Comparison of ENCODE assay signal across 7 cellular contexts in genomic region chr21:14215971-14216621, GRCh38. TPM values are rescaled to one million over a fixed set of nuclear protein-coding genes. Genes with fewer than 3 reads are reported as not detected.
DNase-seq lines count a peak whose midpoint lies in the region; ATAC-seq and TF ChIP-seq lines count a peak whose summit lies in the region.

Gene RBM11, plus strand, starts transcription at chr21:14216157. Its CDS starts 30 bp downstream, at chr21:14216187.

- H3K4me1 ChIP-seq in ectodermal cell (ENCODE audit: control insufficient read depth, insufficient read depth, low read length): no peaks in the 10 kb centered on the region
- no peaks in the 10 kb centered on the region for H3K4me1 ChIP-seq in lung (ENCODE audit: control insufficient read depth in 2 of 2, insufficient read depth in 2 of 2, low read length in 2 of 2)

- H3K9me3 ChIP-seq in ectodermal cell (ENCODE audit: control insufficient read depth, low read length) (no peaks in the 10 kb centered on the region), lung (ENCODE audit: control insufficient read depth in 2 of 2, insufficient read depth in 1 of 2, low read length in 1 of 2) (no peaks in the 10 kb centered on the region)

- H3K4me3 ChIP-seq in ectodermal cell (ENCODE audit: insufficient read depth, low read depth, low read length) (peak within 1 kb of the TSS; percentile 74), lung (peak within 1 kb of the TSS; percentile 45)

- no peaks in the 10 kb centered on the region for H3K36me3 ChIP-seq in ectodermal cell (ENCODE audit: control insufficient read depth, insufficient read depth, low read length)
- no peaks in the 10 kb centered on the region for H3K36me3 ChIP-seq in lung (ENCODE audit: control insufficient read depth in 2 of 2, insufficient read depth in 2 of 2, low read length in 2 of 2)

- H3K27me3 ChIP-seq in ectodermal cell (ENCODE audit: control insufficient read depth, insufficient read depth, low read length, poor library complexity, severe bottlenecking): peaks cover 11% of the 10 kb centered on the region
- H3K27me3 ChIP-seq in lung (ENCODE audit: control insufficient read depth, insufficient read depth): no peaks in the 10 kb centered on the region

- H3K27ac ChIP-seq in ectodermal cell (ENCODE audit: insufficient read depth, low read depth, low read length, poor library complexity, severe bottlenecking): no peak within 1 kb of the TSS
- no peak within 1 kb of the TSS for H3K27ac ChIP-seq in lung (ENCODE audit: low read depth in 1 of 2, low read length in 1 of 2)

- no peak for TF ChIP-seq CTCF in lung (IDR thresholded peaks at IDR 0.05; ENCODE audit: control extremely low read depth, extremely low read depth)

- peak; percentile 80 for ATAC-seq in GM18517 (IDR thresholded peaks at IDR 0.05; ENCODE audit: unreplicated experiment)
- peak; percentile 96 for ATAC-seq in HG02981 (IDR thresholded peaks at IDR 0.05; ENCODE audit: unreplicated experiment)
- peak; percentile 96 for ATAC-seq in lung (ENCODE audit: insufficient read depth, low FRiP score)

- 0 to 1% methylated on average over 54 of the region's 54 CpGs for WGBS in ectodermal cell, 2 experiments
- 1 to 2% methylated on average over 52 to 54 of the region's 54 CpGs for WGBS in lung, 2 donors

- DNase-seq in NCI-H226: peak; percentile 51
- DNase-seq in activated CD4-positive, alpha-beta T cell treated with anti-CD3 and anti-CD28 coated beads, Interleukin-2, amount 50 U/mL, for 48 hours: peak; percentile 75 to 81
- peak; percentile 70 for DNase-seq in lung (ENCODE audit: low spot score)
- peak; percentile 12 to 73 (median 59) for DNase-seq in stimulated activated CD4-positive, alpha-beta T cell treated with anti-CD3 and anti-CD28 coated beads, TNF-alpha, amount 100 ng/mL, for 1 hour (ENCODE audit: low read depth in 3 of 3, low spot score in 1 of 3)

RNA-seq across cellular contexts. Expression of gene RBM11, which starts in this region (rescaled TPM):
- 9.6 TPM for polyA plus RNA-seq in ectodermal cell (2013, experiment 1 of 4)
- 5.5 TPM for polyA plus RNA-seq in ectodermal cell (2013, experiment 2 of 4)
- 9.1 TPM for polyA plus RNA-seq in ectodermal cell (2013, experiment 3 of 4)
- polyA plus RNA-seq in ectodermal cell (2013, experiment 4 of 4): 8.3 TPM
- 1 to 10 TPM; 2.8 to 6.1 TPM for total RNA-seq in lung
- polyA plus RNA-seq in lung: 1 to 10 TPM; 2.0 to 5.4 TPM
